In the genomic region with DNA sequence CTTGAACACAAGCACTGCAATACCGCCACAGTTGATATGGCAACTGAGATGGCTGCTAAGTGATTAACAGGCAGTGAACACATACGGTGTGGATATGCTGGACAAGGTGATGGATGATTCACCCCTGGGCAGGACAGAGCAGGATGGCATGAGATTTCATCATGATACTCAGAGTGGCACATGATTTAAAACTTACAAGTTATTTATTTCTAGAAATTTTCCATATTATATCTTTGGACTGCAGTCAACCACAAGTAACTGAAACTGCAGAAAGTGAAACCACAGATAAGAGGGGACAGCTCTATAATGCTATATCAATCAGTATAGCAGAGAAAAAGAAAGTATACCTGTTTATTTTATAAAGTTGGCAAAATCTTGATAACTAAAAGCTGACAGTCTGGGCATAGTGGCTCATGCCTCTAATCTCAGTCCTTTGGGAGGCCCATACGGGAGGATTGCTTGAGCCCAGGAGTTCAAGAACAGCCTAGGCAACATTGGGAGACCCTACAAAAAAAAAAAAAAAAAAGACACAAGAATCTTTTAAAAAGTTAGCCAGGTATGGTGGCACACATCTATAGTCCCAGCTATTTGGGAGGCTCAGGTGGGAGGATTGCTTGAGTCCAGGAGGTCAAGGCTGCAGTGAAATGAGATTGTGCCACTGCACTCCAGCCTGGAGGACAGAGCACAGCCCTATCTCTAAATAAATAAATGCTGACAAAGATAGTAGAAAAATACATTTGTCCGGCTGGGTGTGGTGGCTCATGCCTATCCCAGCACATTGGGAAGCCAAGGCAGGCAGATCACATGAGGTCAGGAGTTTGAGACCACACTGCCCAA, we compare ENCODE assay signal across 8 cellular contexts. TPM values are rescaled to one million over a fixed set of nuclear protein-coding genes. Genes with fewer than 3 reads are reported as not detected.
A peak's percentile ranks its signal among the peaks of the same experiment; 100 is the strongest.
DNase-seq lines count a peak whose midpoint lies in the region; ATAC-seq and TF ChIP-seq lines count a peak whose summit lies in the region.

No MANE protein-coding gene starts in this region.

- TF ChIP-seq CTCF in brain (conservative IDR thresholded peaks at IDR 0.05) = no peak

- H3K27me3 Mint-ChIP-seq in brain = peaks cover 3% of the 10 kb centered on the region

- H3K4me1 Mint-ChIP-seq in brain = peaks cover 39% of the 10 kb centered on the region

- peak overlapping the region in 3 of 5 experiments; percentile 34 to 38 (median 34) for H3K4me3 Mint-ChIP-seq in brain

- peak; percentile 33 for DNase-seq in NCI-H2107 (lab: John Stamatoyannopoulos, UW)
- DNase-seq in NCI-H2107 treated with DMSO at 0.1 percent for 48 hours (lab: John Stamatoyannopoulos, UW; ENCODE audit: unreplicated experiment) = no peak
- peak; percentile 16 for DNase-seq in NCI-H2196 (lab: John Stamatoyannopoulos, UW; ENCODE audit: unreplicated experiment)
- peak; percentile 70 for DNase-seq in skeletal muscle cell (ENCODE audit: low read depth)
- no peak for DNase-seq in stimulated activated naive CD4-positive, alpha-beta T cell treated with Interleukin-2 at 50 U/mL for 16 hours (lab: John Stamatoyannopoulos, UW)
- DNase-seq in SKM-1 (lab: John Stamatoyannopoulos, UW; ENCODE audit: unreplicated experiment) = no peak

- peak overlapping the region in 4 of 5 experiments; percentile 31 to 94 (median 40) for H3K27ac Mint-ChIP-seq in brain

- ATAC-seq in GM21717 (IDR thresholded peaks at IDR 0.05; ENCODE audit: unreplicated experiment) = no peak

- no peaks in the 10 kb centered on the region for H3K9me3 Mint-ChIP-seq in brain

- peaks cover 4% of the 10 kb centered on the region for H3K36me3 Mint-ChIP-seq in brain

- no peak overlapping the region for H3K4me3 ChIP-seq in skeletal muscle cell (ENCODE audit: low read depth, low read length)

RNA-seq across cellular contexts. Expression of a gene that starts 48.1 kb away (rescaled TPM):
- polyA plus RNA-seq in brain (ENCODE audit: insufficient read depth, low read depth, low replicate concordance) = 43.9 TPM

Comparison
In these comparisons a context has a peak if more than half of its experiments do, and no peak if none do; other contexts are left out.
1. DNase-seq: peak in NCI-H2107 (single experiment), NCI-H2196 (single experiment) and skeletal muscle cell (single experiment); none in NCI-H2107 treated with DMSO at 0.1 percent for 48 hours (single experiment), stimulated activated naive CD4-positive, alpha-beta T cell treated with Interleukin-2 at 50 U/mL for 16 hours (single experiment) and SKM-1 (single experiment).